Comparison of ENCODE assay signal across 1 cellular context in the genomic region with DNA sequence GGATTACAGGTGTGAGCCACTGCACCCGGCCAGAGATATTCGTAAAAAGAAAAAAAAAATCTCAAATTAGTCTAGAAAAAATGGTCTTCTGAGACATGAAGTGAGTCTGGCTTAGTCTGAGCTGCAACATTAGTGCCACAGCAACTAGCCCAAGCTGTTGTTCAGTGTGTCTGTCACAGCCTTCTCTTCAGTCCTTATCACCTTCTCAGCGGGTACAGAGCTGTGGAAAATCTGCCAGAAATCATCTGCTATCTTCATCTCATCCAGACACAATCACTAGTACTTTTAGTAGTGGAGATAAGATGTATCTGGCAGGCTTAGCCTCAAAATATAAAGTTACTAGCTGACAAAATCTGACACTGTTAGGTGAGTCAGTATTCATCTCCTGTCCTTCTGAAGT.
TF ChIP-seq lines count a peak whose summit lies in the region.

No MANE protein-coding gene starts in this region.

TF ChIP-seq in WTC11, 78 proteins besides CTCF, POLR2A, EP300 and RAD21 (continued from another document):
- TF ChIP-seq, protein P1, sequence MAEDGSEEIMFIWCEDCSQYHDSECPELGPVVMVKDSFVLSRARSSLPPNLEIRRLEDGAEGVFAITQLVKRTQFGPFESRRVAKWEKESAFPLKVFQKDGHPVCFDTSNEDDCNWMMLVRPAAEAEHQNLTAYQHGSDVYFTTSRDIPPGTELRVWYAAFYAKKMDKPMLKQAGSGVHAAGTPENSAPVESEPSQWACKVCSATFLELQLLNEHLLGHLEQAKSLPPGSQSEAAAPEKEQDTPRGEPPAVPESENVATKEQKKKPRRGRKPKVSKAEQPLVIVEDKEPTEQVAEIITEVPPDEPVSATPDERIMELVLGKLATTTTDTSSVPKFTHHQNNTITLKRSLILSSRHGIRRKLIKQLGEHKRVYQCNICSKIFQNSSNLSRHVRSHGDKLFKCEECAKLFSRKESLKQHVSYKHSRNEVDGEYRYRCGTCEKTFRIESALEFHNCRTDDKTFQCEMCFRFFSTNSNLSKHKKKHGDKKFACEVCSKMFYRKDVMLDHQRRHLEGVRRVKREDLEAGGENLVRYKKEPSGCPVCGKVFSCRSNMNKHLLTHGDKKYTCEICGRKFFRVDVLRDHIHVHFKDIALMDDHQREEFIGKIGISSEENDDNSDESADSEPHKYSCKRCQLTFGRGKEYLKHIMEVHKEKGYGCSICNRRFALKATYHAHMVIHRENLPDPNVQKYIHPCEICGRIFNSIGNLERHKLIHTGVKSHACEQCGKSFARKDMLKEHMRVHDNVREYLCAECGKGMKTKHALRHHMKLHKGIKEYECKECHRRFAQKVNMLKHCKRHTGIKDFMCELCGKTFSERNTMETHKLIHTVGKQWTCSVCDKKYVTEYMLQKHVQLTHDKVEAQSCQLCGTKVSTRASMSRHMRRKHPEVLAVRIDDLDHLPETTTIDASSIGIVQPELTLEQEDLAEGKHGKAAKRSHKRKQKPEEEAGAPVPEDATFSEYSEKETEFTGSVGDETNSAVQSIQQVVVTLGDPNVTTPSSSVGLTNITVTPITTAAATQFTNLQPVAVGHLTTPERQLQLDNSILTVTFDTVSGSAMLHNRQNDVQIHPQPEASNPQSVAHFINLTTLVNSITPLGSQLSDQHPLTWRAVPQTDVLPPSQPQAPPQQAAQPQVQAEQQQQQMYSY (CRISPR knock-in tag; IDR thresholded peaks at IDR 0.05), result no peak
- TF ChIP-seq FOXK1 (CRISPR knock-in tag; IDR thresholded peaks at IDR 0.05), result no peak
- no peak for TF ChIP-seq ZNF416 (CRISPR knock-in tag; IDR thresholded peaks at IDR 0.05)
- no peak for TF ChIP-seq E2F1 (CRISPR knock-in tag; IDR thresholded peaks at IDR 0.05)
- no peak for TF ChIP-seq SMAD4 (CRISPR knock-in tag; IDR thresholded peaks at IDR 0.05)
- no peak for TF ChIP-seq TEAD4 (CRISPR knock-in tag; IDR thresholded peaks at IDR 0.05)
- no peak for TF ChIP-seq NFATC4 (CRISPR knock-in tag; IDR thresholded peaks at IDR 0.05)
- TF ChIP-seq CBFB (CRISPR knock-in tag; IDR thresholded peaks at IDR 0.05; ENCODE audit: low read depth), result no peak
- no peak for TF ChIP-seq ETV6 (CRISPR knock-in tag; IDR thresholded peaks at IDR 0.05)
